In genomic region chr12:107477018-107477417, GRCh38 we compare ENCODE assay signal across 6 cellular contexts.
"Had no signal": no experiment of that assay in that cellular context is flagged by ENCODE, and none has a peak within 500 bp of the region (broad histone marks: within the 10 kb centered on the region; RNA-seq: fewer than 3 reads in every experiment).

No MANE protein-coding gene starts in this region.

- ATAC-seq: K562 had no signal

- H3K27ac ChIP-seq: HL-60 had no signal

- H3K4me3 ChIP-seq: K562 had no signal

- FAIRE-seq: K562 had no signal

- DNase-seq: IMR-90, KBM-7, KG1 had no signal

- H3K36me3 Mint-ChIP-seq: IgD-negative memory B cell had no signal

- H3K27ac Mint-ChIP-seq: IgD-negative memory B cell had no signal

- H3K9me3 Mint-ChIP-seq: IgD-negative memory B cell had no signal
